13 cellular contexts compared by ENCODE assay signal in the genomic region with DNA sequence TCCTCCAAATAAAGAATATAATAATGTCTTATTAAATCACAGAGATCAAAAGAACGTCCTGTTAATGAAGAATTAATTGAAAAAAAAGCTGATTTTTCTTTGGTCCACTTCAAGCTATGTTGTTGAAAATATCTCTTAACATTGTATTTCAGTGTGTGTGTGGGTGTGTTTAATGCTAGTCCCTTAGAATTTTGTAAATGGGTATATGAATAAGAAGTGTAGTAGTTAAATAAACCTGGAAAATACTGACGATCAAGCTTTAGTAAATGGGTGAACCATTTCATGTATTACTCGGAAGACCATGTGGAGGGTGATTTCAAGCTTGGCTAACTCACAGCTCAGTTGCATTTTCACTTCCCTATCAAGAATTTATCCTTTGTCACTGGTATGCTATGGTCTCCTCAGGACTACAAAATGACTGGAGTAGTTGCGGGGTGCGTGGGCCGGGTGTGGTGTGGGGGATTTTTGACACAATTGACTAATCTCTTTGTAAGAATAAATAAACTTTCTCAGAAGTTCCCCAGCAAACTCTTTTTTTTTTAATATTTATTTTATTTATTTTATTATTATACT.
DNase-seq lines count a peak whose midpoint lies in the region; ATAC-seq and TF ChIP-seq lines count a peak whose summit lies in the region.
"Had no signal": no experiment of that assay in that cellular context is flagged by ENCODE, and none has a peak within 500 bp of the region (broad histone marks: within the 10 kb centered on the region; RNA-seq: fewer than 3 reads in every experiment).

No MANE protein-coding gene starts in this region.

- no peak for TF ChIP-seq CTCF in GM10248 (IDR thresholded peaks at IDR 0.05; ENCODE audit: control extremely low read depth, extremely low read depth, low read depth, missing control alignments)

- CTCF ChIA-PET in GM10248 (lab: Yijun Ruan, JAX) = no interaction called here

- ATAC-seq in HG02610 (IDR thresholded peaks at IDR 0.05; ENCODE audit: unreplicated experiment) (peak; percentile 100), HG03280 (IDR thresholded peaks at IDR 0.05; ENCODE audit: unreplicated experiment) (peak; percentile 88)
- ATAC-seq in stimulated activated naive CD8-positive, alpha-beta T cell treated with anti-CD3 and anti-CD28 coated beads, Interleukin-15, Interleukin-2, amounts not matched to agents 100 U/mL and 50 U/mL, for 24 hours = no peak
- ATAC-seq: A549 had no signal

- DNase-seq in GM10248 (ENCODE audit: extremely low spot score) (peak; percentile 23), GM19240 (ENCODE audit: insufficient read length, low spot score) (peak; percentile 3), NCI-H2107 (lab: John Stamatoyannopoulos, UW) (no peak), iPS-NIHi7 (ENCODE audit: extremely low spot score) (no peak), middle frontal gyrus (ENCODE audit: extremely low spot score, low spot score) (no peak)
- DNase-seq in stimulated activated naive CD8-positive, alpha-beta T cell treated with anti-CD3 and anti-CD28 coated beads, Interleukin-15, Interleukin-2, amounts not matched to agents 100 U/mL and 50 U/mL, for 24 hours = no peak
- DNase-seq: erythroblast, KG1, NCI-H2171, RPMI8226 had no signal

- POLR2A ChIA-PET in GM10248 (lab: Yijun Ruan, JAX) = no interaction called here

Comparison
In these comparisons a context has a peak if more than half of its experiments do, and no peak if none do; other contexts are left out.
1. DNase-seq: peak in GM10248 (single experiment) and GM19240 (single experiment); none in NCI-H2107 (single experiment), iPS-NIHi7 (single experiment), middle frontal gyrus (single experiment) and stimulated activated naive CD8-positive, alpha-beta T cell treated with anti-CD3 and anti-CD28 coated beads, Interleukin-15, Interleukin-2, amounts not matched to agents 100 U/mL and 50 U/mL, for 24 hours (single experiment).